ENCODE assay signal across 23 cellular contexts in the genomic region with DNA sequence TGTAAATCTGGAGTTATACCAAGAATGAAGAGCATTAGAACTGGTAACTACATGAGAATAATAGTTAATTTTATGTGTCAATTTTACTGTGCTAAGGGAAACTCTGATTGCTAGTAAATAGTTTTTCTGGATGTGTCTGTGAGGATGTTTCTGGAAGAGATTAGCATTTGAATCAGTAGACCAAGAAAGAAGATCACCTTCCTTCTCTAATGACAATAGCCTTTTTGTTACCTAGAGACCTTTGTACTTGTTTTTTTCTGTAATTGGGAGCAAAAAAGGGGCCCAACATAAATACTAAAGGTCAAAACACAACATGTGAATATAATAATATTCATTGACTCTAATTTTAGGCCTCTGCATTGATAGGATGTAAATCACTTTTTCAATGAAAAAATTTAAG.
"Had no signal": no experiment of that assay in that cellular context is flagged by ENCODE, and none has a peak within 500 bp of the region (broad histone marks: within the 10 kb centered on the region; RNA-seq: fewer than 3 reads in every experiment).

No MANE protein-coding gene starts in this region.

- H3K4me2 ChIP-seq: hepatocyte had no signal

- H3K9ac ChIP-seq: parathyroid adenoma had no signal

- H3K27ac Mint-ChIP-seq: dendritic cell treated with granulocyte-macrophage colony-stimulating factor and Interleukin-4, amounts not matched to agents 40 ng/mL and 50 ng/mL, for 4 days; memory B cell; natural killer cell; progenitor cell of endocrine pancreas; stimulated activated memory B cell treated with anti-CD40 and anti-IgM and Interleukin-4, amounts not matched to agents 10 μg/mL and 1 μg/mL and 100 μg/mL, for 72 hours had no signal

- FAIRE-seq: endothelial cell of umbilical vein, kidney, urothelium cell line had no signal

- H3K27me3 Mint-ChIP-seq: dendritic cell treated with granulocyte-macrophage colony-stimulating factor and Interleukin-4, amounts not matched to agents 40 ng/mL and 50 ng/mL, for 4 days; memory B cell; progenitor cell of endocrine pancreas; stimulated activated memory B cell treated with anti-CD40 and anti-IgM and Interleukin-4, amounts not matched to agents 10 μg/mL and 1 μg/mL and 100 μg/mL, for 72 hours had no signal

- H3K36me3 ChIP-seq: colonic mucosa, esophagus muscularis mucosa, heart left ventricle, sigmoid colon, thoracic aorta had no signal

- H3K27me3 ChIP-seq: colonic mucosa, esophagus muscularis mucosa, foreskin keratinocyte, gastroesophageal sphincter, heart left ventricle, hepatocyte, sigmoid colon, tibial nerve, upper lobe of left lung had no signal

- H3K4me3 ChIP-seq: colonic mucosa, esophagus muscularis mucosa, gastroesophageal sphincter, heart left ventricle, hepatocyte, lung, sigmoid colon, thoracic aorta, tibial nerve, upper lobe of left lung had no signal

- H3K27ac ChIP-seq: colonic mucosa, esophagus muscularis mucosa, foreskin keratinocyte, gastroesophageal sphincter, heart left ventricle, hepatocyte, parathyroid adenoma, sigmoid colon, thoracic aorta, tibial nerve, upper lobe of left lung had no signal

- H3K4me3 Mint-ChIP-seq: dendritic cell treated with granulocyte-macrophage colony-stimulating factor and Interleukin-4, amounts not matched to agents 40 ng/mL and 50 ng/mL, for 4 days; memory B cell; natural killer cell; stimulated activated memory B cell treated with anti-CD40 and anti-IgM and Interleukin-4, amounts not matched to agents 10 μg/mL and 1 μg/mL and 100 μg/mL, for 72 hours had no signal

- H3K9me3 ChIP-seq: colonic mucosa, thoracic aorta had no signal

- DNase-seq: colonic mucosa; effector memory CD4-positive, alpha-beta T cell; foreskin keratinocyte; heart left ventricle; kidney; natural killer cell; sigmoid colon; stimulated activated CD4-positive, alpha-beta T cell treated with anti-CD3 and anti-CD28 coated beads, Interleukin-4, amount 100 ng/mL, for 4 hours; stimulated activated naive CD8-positive, alpha-beta T cell treated with anti-CD3 and anti-CD28 coated beads, Interleukin-15, Interleukin-2, amounts not matched to agents 100 U/mL and 50 U/mL, for 24 hours; upper lobe of left lung had no signal

- H2AFZ ChIP-seq: hepatocyte, parathyroid adenoma had no signal

- H3K4me1 ChIP-seq: colonic mucosa, foreskin keratinocyte, gastroesophageal sphincter, parathyroid adenoma, tibial nerve, upper lobe of left lung had no signal

- H3K4me1 Mint-ChIP-seq: memory B cell; natural killer cell; stimulated activated memory B cell treated with anti-CD40 and anti-IgM and Interleukin-4, amounts not matched to agents 10 μg/mL and 1 μg/mL and 100 μg/mL, for 72 hours had no signal

- H3K36me3 Mint-ChIP-seq: natural killer cell had no signal

- H3K79me2 ChIP-seq: hepatocyte, parathyroid adenoma had no signal
